Comparison of ENCODE assay signal across 7 cellular contexts in the genomic region with DNA sequence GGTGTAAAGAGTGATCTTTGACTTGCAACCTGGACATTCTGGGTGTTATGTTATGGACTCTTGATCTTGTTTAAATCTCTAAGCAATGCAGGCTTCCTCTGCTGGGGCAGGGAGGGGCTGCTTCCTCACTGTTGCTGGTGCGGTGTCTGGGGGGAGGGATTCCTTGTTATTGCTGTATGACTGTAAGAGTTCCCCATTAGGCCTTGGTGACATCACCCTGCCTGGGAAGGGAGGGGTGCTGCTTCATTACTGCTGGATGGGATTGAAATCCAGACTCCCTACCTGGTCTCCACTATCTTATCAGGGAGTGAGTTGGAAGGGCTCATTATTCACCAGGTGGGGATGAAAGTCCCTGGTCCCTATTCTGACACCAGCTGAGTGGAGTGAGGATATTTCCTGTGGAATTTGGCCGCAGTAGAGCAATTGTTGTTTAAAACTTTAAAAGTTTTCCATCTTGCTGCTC. TPM values are rescaled to one million over a fixed set of nuclear protein-coding genes. Genes with fewer than 3 reads are reported as not detected.
DNase-seq lines count a peak whose midpoint lies in the region; FAIRE-seq and TF ChIP-seq lines count a peak whose summit lies in the region.

No MANE protein-coding gene starts in this region.

- no peak for TF ChIP-seq CTCF in cardiac muscle cell (IDR thresholded peaks at IDR 0.05; ENCODE audit: low read depth, low read length)

- H3K4me1 ChIP-seq in cardiac muscle cell (ENCODE audit: low read depth): no peaks in the 10 kb centered on the region

- no peaks in the 10 kb centered on the region for H3K27me3 ChIP-seq in cardiac muscle cell

- H3K36me3 ChIP-seq in cardiac muscle cell: no peaks in the 10 kb centered on the region

- DNase-seq in Kasumi-1 (lab: John Stamatoyannopoulos, UW) (peak; percentile 79 to 83), cardiac muscle cell (ENCODE audit: low read depth in 1 of 2, low spot score in 1 of 2) (no peak), NCI-H446 (lab: John Stamatoyannopoulos, UW) (no peak), GM12892 (ENCODE audit: insufficient read length) (no peak), G401 (ENCODE audit: low spot score) (no peak)
- DNase-seq in activated CD4-positive, alpha-beta memory T cell treated with anti-CD3 and anti-CD28 coated beads, Interleukin-2, amount 10 ng/mL, durations not matched to agents 7 days and 5 days: peak; percentile 45

- POLR2A ChIA-PET in activated CD4-positive, alpha-beta memory T cell treated with anti-CD3 and anti-CD28 coated beads, Interleukin-2, amount 10 ng/mL, durations not matched to agents 7 days and 5 days (lab: Charles Lee): interaction anchor here (33.8 kb wide), 1 partner anchor 18 kb away, joined by 1257 read pairs; no protein-coding TSS in a partner anchor

- H3K9me3 ChIP-seq in cardiac muscle cell (ENCODE audit: low read depth): no peaks in the 10 kb centered on the region

- in situ Hi-C loops in G401 (cut with HindIII; ENCODE audit: low sequenced_read_pairs): no loop called here

- H3K27ac ChIP-seq in cardiac muscle cell: peak overlapping the region; percentile 23
- peak overlapping the region in 17 of 21 experiments; percentile 3 to 78 (median 39) for H3K27ac ChIP-seq in skin epidermis

- H3K27ac Mint-ChIP-seq in activated CD4-positive, alpha-beta memory T cell treated with anti-CD3 and anti-CD28 coated beads, Interleukin-2, amount 10 ng/mL, durations not matched to agents 7 days and 5 days: peak overlapping the region; percentile 87

- FAIRE-seq in GM12892 (lab: Jason Lieb, UNC): no peak

- peaks cover 43% of the 10 kb centered on the region for H3K36me3 Mint-ChIP-seq in activated CD4-positive, alpha-beta memory T cell treated with anti-CD3 and anti-CD28 coated beads, Interleukin-2, amount 10 ng/mL, durations not matched to agents 7 days and 5 days (ENCODE audit: low read depth)

- peak overlapping the region; percentile 42 for H3K4me3 Mint-ChIP-seq in activated CD4-positive, alpha-beta memory T cell treated with anti-CD3 and anti-CD28 coated beads, Interleukin-2, amount 10 ng/mL, durations not matched to agents 7 days and 5 days

- peaks cover 68% of the 10 kb centered on the region for H3K4me1 Mint-ChIP-seq in activated CD4-positive, alpha-beta memory T cell treated with anti-CD3 and anti-CD28 coated beads, Interleukin-2, amount 10 ng/mL, durations not matched to agents 7 days and 5 days

- H3K27me3 Mint-ChIP-seq in activated CD4-positive, alpha-beta memory T cell treated with anti-CD3 and anti-CD28 coated beads, Interleukin-2, amount 10 ng/mL, durations not matched to agents 7 days and 5 days: no peaks in the 10 kb centered on the region

- H3K4me3 ChIP-seq in cardiac muscle cell (no peak overlapping the region), skin epidermis (no peak overlapping the region)

- no peak for TF ChIP-seq POLR2A in GM12892 (IDR thresholded peaks at IDR 0.05; ENCODE audit: low read depth, low read length)

- H3K9me3 Mint-ChIP-seq in activated CD4-positive, alpha-beta memory T cell treated with anti-CD3 and anti-CD28 coated beads, Interleukin-2, amount 10 ng/mL, durations not matched to agents 7 days and 5 days: no peaks in the 10 kb centered on the region

- CTCF ChIA-PET in activated CD4-positive, alpha-beta memory T cell treated with anti-CD3 and anti-CD28 coated beads, Interleukin-2, amount 10 ng/mL, durations not matched to agents 7 days and 5 days (lab: Charles Lee): no interaction called here

RNA-seq across cellular contexts. Expression of gene OGDH, which starts 8.8 kb away (rescaled TPM):
- total RNA-seq in activated CD4-positive, alpha-beta memory T cell treated with anti-CD3 and anti-CD28 coated beads, Interleukin-2, amount 10 ng/mL, durations not matched to agents 7 days and 5 days: 100 to 1,000 TPM; 164 to 166 TPM
- 110 and 111 TPM in 2 replicates for total RNA-seq in cardiac muscle cell
- polyA plus RNA-seq in cardiac muscle cell: 71.9 and 80.0 TPM in 2 replicates
- 37.3 TPM for polyA plus RNA-seq in GM12892 (2012; ENCODE audit: missing spikeins)
- 66.4 and 78.8 TPM in 2 replicates for total RNA-seq in G401 (2014; rRNA removed; shearing (Covaris generic))

RNA-seq across cellular contexts. Expression of gene TMED4, which starts 33.1 kb away (rescaled TPM):
- 10 to 100 TPM; 76.0 to 81.8 TPM for total RNA-seq in activated CD4-positive, alpha-beta memory T cell treated with anti-CD3 and anti-CD28 coated beads, Interleukin-2, amount 10 ng/mL, durations not matched to agents 7 days and 5 days
- 318 and 319 TPM in 2 replicates for total RNA-seq in cardiac muscle cell
- 124 and 144 TPM in 2 replicates for polyA plus RNA-seq in cardiac muscle cell
- 40.7 TPM for polyA plus RNA-seq in GM12892 (2012; ENCODE audit: missing spikeins)
- total RNA-seq in G401 (2014; rRNA removed; shearing (Covaris generic)): 105 and 124 TPM in 2 replicates

RNA-seq across cellular contexts. Expression of gene DDX56, which starts 41.5 kb away (rescaled TPM):
- 10 to 100 TPM; 59.0 to 59.6 TPM for total RNA-seq in activated CD4-positive, alpha-beta memory T cell treated with anti-CD3 and anti-CD28 coated beads, Interleukin-2, amount 10 ng/mL, durations not matched to agents 7 days and 5 days
- 52.3 and 65.2 TPM in 2 replicates for total RNA-seq in cardiac muscle cell
- polyA plus RNA-seq in cardiac muscle cell: 62.1 and 78.1 TPM in 2 replicates
- 57.8 TPM for polyA plus RNA-seq in GM12892 (2012; ENCODE audit: missing spikeins)
- total RNA-seq in G401 (2014; rRNA removed; shearing (Covaris generic)): 101 and 124 TPM in 2 replicates

Comparison
In these comparisons a context has a peak if more than half of its experiments do, and no peak if none do; other contexts are left out.
1. DNase-seq: peak in Kasumi-1 (2 of 2) and activated CD4-positive, alpha-beta memory T cell treated with anti-CD3 and anti-CD28 coated beads, Interleukin-2, amount 10 ng/mL, durations not matched to agents 7 days and 5 days (single experiment); none in cardiac muscle cell (0 of 2), NCI-H446 (0 of 2), GM12892 (single experiment) and G401 (single experiment).